ENCODE assay signal across 8 cellular contexts in the genomic region with DNA sequence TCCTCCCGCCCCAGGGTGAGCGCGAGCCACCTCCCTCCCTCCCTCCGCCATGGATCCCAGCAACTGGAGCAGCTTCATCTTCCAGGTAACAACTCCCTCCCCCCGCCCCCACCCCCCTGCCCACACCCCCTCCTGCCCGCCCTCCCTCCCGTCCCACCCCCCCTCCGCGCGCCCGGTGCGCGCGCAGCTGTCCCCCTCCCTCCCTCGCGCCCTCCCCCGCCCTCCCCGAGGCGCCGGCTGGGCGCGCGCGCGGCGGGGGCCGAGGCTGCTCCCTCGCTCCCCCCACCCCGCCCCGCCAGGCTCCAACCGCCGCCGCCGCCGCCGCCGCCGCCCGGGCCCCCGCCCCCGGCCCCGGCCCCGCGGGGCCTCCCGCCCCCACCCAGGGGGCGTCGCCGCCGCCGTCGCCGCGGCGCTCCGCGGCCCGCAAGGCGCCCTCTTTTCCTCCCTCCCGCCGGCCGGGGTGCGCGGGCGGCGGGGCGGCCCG. TPM values are rescaled to one million over a fixed set of nuclear protein-coding genes. Genes with fewer than 3 reads are reported as not detected.
A peak's percentile ranks its signal among the peaks of the same experiment; 100 is the strongest.
DNase-seq lines count a peak whose midpoint lies in the region; ATAC-seq and TF ChIP-seq lines count a peak whose summit lies in the region.

A gene (plus strand): TSS at position 434 of the 484 bp plus-strand sequence. CDS start 173 bp downstream, outside the sequence.

- peak within 1 kb of the TSS; percentile 86 for H3K27ac ChIP-seq in neural progenitor cell

- H3F3A ChIP-seq in neural progenitor cell (ENCODE audit: low read depth) = peaks cover 76% of the 10 kb centered on the region

- H2AFZ ChIP-seq in neural progenitor cell (replicated peaks) = no peak within 1 kb of the TSS

- H3K27me3 Mint-ChIP-seq in neural progenitor cell (ENCODE audit: insufficient read depth, low read depth) = peaks cover 10% of the 10 kb centered on the region

- no peaks in the 10 kb centered on the region for H3K27me3 ChIP-seq in neural progenitor cell

- no peaks in the 10 kb centered on the region for H3K36me3 ChIP-seq in neural progenitor cell

- H3K4me2 ChIP-seq in neural progenitor cell = peak within 1 kb of the TSS; percentile 88

- no peak for TF ChIP-seq CTCF in fibroblast of pulmonary artery (IDR thresholded peaks at IDR 0.05; ENCODE audit: low read length, missing control alignments)
- TF ChIP-seq CTCF in neural progenitor cell (IDR thresholded peaks at IDR 0.05) = no peak

- peaks cover 18% of the 10 kb centered on the region for H3K36me3 Mint-ChIP-seq in neural progenitor cell

- DNase-seq in SIG-M5 treated with dmso at 0.1 percent for 504 hours (lab: John Stamatoyannopoulos, UW; ENCODE audit: unreplicated experiment) (peak; percentile 89), SIG-M5 (lab: John Stamatoyannopoulos, UW) (no peak), NCI-H1417 treated with DMSO at 0.1 percent for 48 hours (lab: John Stamatoyannopoulos, UW) (peak; percentile 79), activated T-helper 1 cell treated with Interleukin-2 at 50 U/mL for 16 hours (ENCODE audit: low read depth) (peak; percentile 75), fibroblast of pulmonary artery (ENCODE audit: low read depth) (peak; percentile 94), neural progenitor cell (ENCODE audit: low spot score) (no peak), RPMI8226 (no peak)

- no peak for ATAC-seq in GM19397 (IDR thresholded peaks at IDR 0.05; ENCODE audit: unreplicated experiment)

- H3K9ac ChIP-seq in neural progenitor cell = no peak within 1 kb of the TSS

- no peak within 1 kb of the TSS for H3K27ac Mint-ChIP-seq in neural progenitor cell

- H3K4me1 ChIP-seq in neural progenitor cell = peaks cover 38% of the 10 kb centered on the region

- no peaks in the 10 kb centered on the region for H3K9me3 Mint-ChIP-seq in neural progenitor cell

- H3K9me3 ChIP-seq in neural progenitor cell (ENCODE audit: low read depth) = no peaks in the 10 kb centered on the region

- H3K4me1 Mint-ChIP-seq in neural progenitor cell = peaks cover 49% of the 10 kb centered on the region

- H4K20me1 ChIP-seq in neural progenitor cell (ENCODE audit: low read depth) = peaks cover 37% of the 10 kb centered on the region

- H3K4me3 Mint-ChIP-seq in neural progenitor cell = peak within 1 kb of the TSS; percentile 98

- H3K4me3 ChIP-seq in fibroblast of pulmonary artery (replicated peaks; ENCODE audit: low read depth, low read length) = peak within 1 kb of the TSS; percentile 91
- peak within 1 kb of the TSS; percentile 78 for H3K4me3 ChIP-seq in neural progenitor cell

- H3K79me2 ChIP-seq in neural progenitor cell (ENCODE audit: low read depth) = peaks cover 42% of the 10 kb centered on the region

RNA-seq across cellular contexts. Expression of the gene that starts here (rescaled TPM):
- 120 and 220 TPM in 2 replicates for total RNA-seq in neural progenitor cell (ENCODE audit: low replicate concordance)

Comparison
In these comparisons a context has a peak if more than half of its experiments do, and no peak if none do; other contexts are left out.
1. DNase-seq: peak in SIG-M5 treated with dmso at 0.1 percent for 504 hours (single experiment), NCI-H1417 treated with DMSO at 0.1 percent for 48 hours (single experiment), activated T-helper 1 cell treated with Interleukin-2 at 50 U/mL for 16 hours (single experiment) and fibroblast of pulmonary artery (single experiment); none in SIG-M5 (single experiment), neural progenitor cell (single experiment) and RPMI8226 (single experiment).